Comparison of ENCODE assay signal across 13 cellular contexts in genomic region chr10:17782921-17783665, GRCh38. TPM values are rescaled to one million over a fixed set of nuclear protein-coding genes. Genes with fewer than 3 reads are reported as not detected.
DNase-seq lines count a peak whose midpoint lies in the region; ATAC-seq and TF ChIP-seq lines count a peak whose summit lies in the region.
"Had no signal": no experiment of that assay in that cellular context is flagged by ENCODE, and none has a peak within 500 bp of the region (broad histone marks: within the 10 kb centered on the region; RNA-seq: fewer than 3 reads in every experiment).

No MANE protein-coding gene starts in this region.

- H3K4me3 ChIP-seq in DND-41 (ENCODE audit: low read depth in 1 of 2, low read length in 2 of 2): no peak overlapping the region
- H3K4me3 ChIP-seq in Panc1 (ENCODE audit: low read depth in 2 of 2, low read length in 2 of 2): peak overlapping the region in 1 of 2 experiments; percentile 1; a peak in 1 of 4 replicates
- no peak overlapping the region for H3K4me3 ChIP-seq in trophoblast cell (ENCODE audit: low read depth, low read length)
- H3K4me3 ChIP-seq: testis had no signal

- no peaks in the 10 kb centered on the region for H3K27me3 ChIP-seq in DND-41 (ENCODE audit: insufficient read depth, low read length, poor library complexity)
- no peaks in the 10 kb centered on the region for H3K27me3 ChIP-seq in Panc1 (ENCODE audit: control insufficient read depth, insufficient read depth, low read length)
- H3K27me3 ChIP-seq in trophoblast cell (ENCODE audit: insufficient read depth, low read length): no peaks in the 10 kb centered on the region
- H3K27me3 ChIP-seq: testis had no signal

- H3K4me1 ChIP-seq in DND-41 (ENCODE audit: insufficient read depth, low read length) (peaks cover 15% of the 10 kb centered on the region), Panc1 (ENCODE audit: control insufficient read depth, insufficient read depth, low read length) (peaks cover 28% of the 10 kb centered on the region), trophoblast cell (ENCODE audit: control insufficient read depth in 1 of 2, insufficient read depth in 2 of 2, low read length in 2 of 2) (peaks cover 4 to 12% of the 10 kb centered on the region in 2 experiments)
- H3K4me1 ChIP-seq: testis had no signal

- no peak overlapping the region for H3K18ac ChIP-seq in trophoblast cell (ENCODE audit: low read length)

- H4K8ac ChIP-seq in trophoblast cell (ENCODE audit: low read depth, low read length): no peak overlapping the region

- WGBS in trophoblast cell (ENCODE audit: extremely low coverage, insufficient coverage, insufficient read length): no CpG with 5 or more reads among the region's 16 CpGs

- H2BK120ac ChIP-seq in trophoblast cell (ENCODE audit: insufficient read depth, low read length, poor library complexity): no peak overlapping the region

- H3K4me2 ChIP-seq in DND-41 (ENCODE audit: insufficient read depth, low read length) (no peak overlapping the region), trophoblast cell (ENCODE audit: low read length) (no peak overlapping the region)

- ATAC-seq in DND-41 (ENCODE audit: insufficient read depth, low read depth) (no peak), Panc1 (peak; percentile 65), esophagus mucosa (peak; percentile 22)

- H3K23ac ChIP-seq in trophoblast cell (ENCODE audit: low read length): no peak overlapping the region

- H4K91ac ChIP-seq in trophoblast cell (ENCODE audit: low read depth, low read length): no peak overlapping the region

- CTCF ChIA-PET in Panc1 (lab: Charles Lee): interaction anchor here (1.0 kb wide), 1 partner anchor 38 kb away, joined by 3 read pairs; no protein-coding TSS in a partner anchor

- TF ChIP-seq CTCF in DND-41 (IDR thresholded peaks at IDR 0.05; ENCODE audit: borderline replicate concordance, extremely low read depth, low read length, poor library complexity, severe bottlenecking) (no peak), Panc1 (IDR thresholded peaks at IDR 0.05) (no peak)

- H3K9me3 ChIP-seq in DND-41 (ENCODE audit: insufficient read depth, low read length, severe bottlenecking) (no peaks in the 10 kb centered on the region), Panc1 (ENCODE audit: control insufficient read depth, insufficient read depth, low read depth, low read length) (no peaks in the 10 kb centered on the region), trophoblast cell (ENCODE audit: insufficient read depth, low read depth, low read length) (no peaks in the 10 kb centered on the region)
- H3K9me3 ChIP-seq: testis had no signal

- H3K79me2 ChIP-seq in DND-41 (ENCODE audit: insufficient read depth, low read length) (no peaks in the 10 kb centered on the region), trophoblast cell (ENCODE audit: control insufficient read depth, insufficient read depth, low read length, poor library complexity) (no peaks in the 10 kb centered on the region)

- peaks cover 4% of the 10 kb centered on the region for H3K79me1 ChIP-seq in trophoblast cell (ENCODE audit: low read length)

- no TSS peak for BruUV-seq in Panc1 (replicated peaks; lab: Mats Ljungman, UMichigan)

- no peak overlapping the region for H2BK12ac ChIP-seq in trophoblast cell (ENCODE audit: low read length)

- no peak overlapping the region for H3K27ac ChIP-seq in DND-41 (ENCODE audit: low read length)
- H3K27ac ChIP-seq in Panc1 (ENCODE audit: low read length): peak overlapping the region; percentile 79
- no peak overlapping the region for H3K27ac ChIP-seq in trophoblast cell (ENCODE audit: low read depth, low read length)
- H3K27ac ChIP-seq: testis had no signal

- no peak overlapping the region for H3K9ac ChIP-seq in DND-41 (ENCODE audit: low read depth, low read length)
- H3K9ac ChIP-seq in trophoblast cell (ENCODE audit: low read length): no peak overlapping the region

- H3K14ac ChIP-seq in trophoblast cell (ENCODE audit: low read length): no peak overlapping the region

- H3K4ac ChIP-seq in trophoblast cell (ENCODE audit: low read depth, low read length): no peak overlapping the region

- POLR2A ChIA-PET in Panc1 (lab: Charles Lee): no interaction called here

- H4K12ac ChIP-seq in trophoblast cell (ENCODE audit: low read depth, low read length): no peak overlapping the region

- 0 out of 2 replicates have a peak overlapping the region, but pooled peaks have one; percentile 15 for H2AFZ ChIP-seq in DND-41 (ENCODE audit: low read depth, low read length)
- no peak overlapping the region for H2AFZ ChIP-seq in trophoblast cell (ENCODE audit: insufficient read depth, low read length, poor library complexity)

- intact Hi-C loops in Panc1 (cut with micrococcal nuclease; ENCODE audit: unreplicated experiment): no loop called here

- in situ Hi-C loops in Panc1 (cut with HindIII; ENCODE audit: low pct_unique_long_range_greater_than_20kb, low sequenced_read_pairs): no loop called here

- no peak overlapping the region for H2BK5ac ChIP-seq in trophoblast cell (ENCODE audit: low read depth, low read length, poor library complexity)

- DNase-seq in DND-41 (no peak), Panc1 (ENCODE audit: low read depth, low spot score) (no peak), trophoblast cell (peak; percentile 33 to 83), activated gamma-delta T cell (lab: John Stamatoyannopoulos, UW) (no peak), amniotic stem cell (lab: John Stamatoyannopoulos, UW) (no peak), NCI-H2081 treated with DMSO at 0.1 percent for 48 hours (lab: John Stamatoyannopoulos, UW) (no peak), NCI-H82 (lab: John Stamatoyannopoulos, UW) (no peak)
- DNase-seq: COR-L47, kidney glomerular epithelial cell, NCI-H1436, nucleus accumbens, testis had no signal

- H3K36me3 ChIP-seq in DND-41 (ENCODE audit: insufficient read depth, low read length): no peaks in the 10 kb centered on the region
- H3K36me3 ChIP-seq in Panc1 (ENCODE audit: control insufficient read depth, insufficient read depth, low read length): no peaks in the 10 kb centered on the region
- H3K36me3 ChIP-seq in trophoblast cell (ENCODE audit: control insufficient read depth in 1 of 2, insufficient read depth in 2 of 2, low read length in 2 of 2): no peaks in the 10 kb centered on the region

- no peak overlapping the region for H2AK5ac ChIP-seq in trophoblast cell (ENCODE audit: low read length)

- no peaks in the 10 kb centered on the region for H4K20me1 ChIP-seq in DND-41 (ENCODE audit: insufficient read depth, low read length)

RNA-seq across cellular contexts. Expression of gene MRC1, which starts 26.1 kb away (rescaled TPM):
- 0.21 TPM for total RNA-seq in Panc1 (2021; ENCODE audit: unreplicated experiment)
- not detected for polyA plus RNA-seq in Panc1 (2012; ENCODE audit: insufficient read length)
- 1.2 TPM for total RNA-seq in esophagus mucosa
- polyA plus RNA-seq in trophoblast cell (2013): 0.19 and 0.21 TPM in 2 replicates

RNA-seq across cellular contexts. Expression of gene TMEM236, which starts 31.1 kb away (rescaled TPM):
- total RNA-seq in Panc1 (2021; ENCODE audit: unreplicated experiment) (0.05 TPM), esophagus mucosa (0.16 TPM)
- polyA plus RNA-seq in Panc1 (2012; ENCODE audit: insufficient read length): not detected
- polyA plus RNA-seq in trophoblast cell (2013): 0.56 and 0.61 TPM in 2 replicates

Comparison
In these comparisons a context has a peak if more than half of its experiments do, and no peak if none do; other contexts are left out.
1. DNase-seq: peak in trophoblast cell (2 of 2); none in DND-41 (single experiment), Panc1 (single experiment), activated gamma-delta T cell (single experiment), amniotic stem cell (single experiment), NCI-H2081 treated with DMSO at 0.1 percent for 48 hours (single experiment) and NCI-H82 (single experiment).